In genomic region chrX:39335447-39336235, GRCh38 we compare ENCODE assay signal across 10 cellular contexts.
DNase-seq lines count a peak whose midpoint lies in the region; ATAC-seq, FAIRE-seq and TF ChIP-seq lines count a peak whose summit lies in the region.
"Had no signal": no experiment of that assay in that cellular context is flagged by ENCODE, and none has a peak within 500 bp of the region (broad histone marks: within the 10 kb centered on the region; RNA-seq: fewer than 3 reads in every experiment).

No MANE protein-coding gene starts in this region.

- H3K27ac Mint-ChIP-seq in activated naive CD4-positive, alpha-beta T cell treated with anti-CD3 and anti-CD28 coated beads, Interleukin-2, amount 10 ng/mL, durations not matched to agents 7 days and 5 days, result peak overlapping the region; percentile 86
- no peak overlapping the region for H3K27ac Mint-ChIP-seq in astrocyte (ENCODE audit: unreplicated experiment)

- H3K4me1 Mint-ChIP-seq in activated naive CD4-positive, alpha-beta T cell treated with anti-CD3 and anti-CD28 coated beads, Interleukin-2, amount 10 ng/mL, durations not matched to agents 7 days and 5 days, result peaks cover 42% of the 10 kb centered on the region
- H3K4me1 Mint-ChIP-seq in astrocyte (ENCODE audit: low read depth, unreplicated experiment), result peaks cover 9% of the 10 kb centered on the region

- no peak overlapping the region for H2AFZ ChIP-seq in astrocyte (ENCODE audit: low read depth, low read length)
- H2AFZ ChIP-seq: parathyroid adenoma had no signal

- H3K4me3 ChIP-seq in astrocyte (ENCODE audit: insufficient read depth, low read depth, low read length), result no peak overlapping the region
- no peak overlapping the region for H3K4me3 ChIP-seq in suprapubic skin
- H3K4me3 ChIP-seq in upper lobe of right lung, result no peak overlapping the region

- DNase-seq in activated naive CD4-positive, alpha-beta T cell treated with anti-CD3 and anti-CD28 coated beads, Interleukin-2, amount 10 ng/mL, durations not matched to agents 7 days and 5 days, result no peak
- DNase-seq in activated naive CD4-positive, alpha-beta T cell treated with Interleukin-2 at 50 U/mL for 16 hours, result no peak
- DNase-seq in NCI-H2107 treated with DMSO at 0.1 percent for 48 hours (lab: John Stamatoyannopoulos, UW; ENCODE audit: unreplicated experiment) (peak; percentile 82), astrocyte (ENCODE audit: low read depth) (no peak), suprapubic skin (ENCODE audit: low spot score in 2 of 2) (no peak), occipital lobe (lab: John Stamatoyannopoulos, UW) (no peak), upper lobe of right lung (no peak)
- DNase-seq: Karpas-422 had no signal

- H4K20me1 ChIP-seq in astrocyte (ENCODE audit: insufficient read depth, low read length), result no peaks in the 10 kb centered on the region

- H3K4me1 ChIP-seq in astrocyte (ENCODE audit: insufficient read depth, low read length) (no peaks in the 10 kb centered on the region), suprapubic skin (peaks cover 13% of the 10 kb centered on the region), upper lobe of right lung (no peaks in the 10 kb centered on the region)
- H3K4me1 ChIP-seq: parathyroid adenoma had no signal

- no peak overlapping the region for H3K4me2 ChIP-seq in astrocyte (ENCODE audit: low read length)

- H3K36me3 Mint-ChIP-seq in activated naive CD4-positive, alpha-beta T cell treated with anti-CD3 and anti-CD28 coated beads, Interleukin-2, amount 10 ng/mL, durations not matched to agents 7 days and 5 days, result peaks cover 8% of the 10 kb centered on the region
- no peaks in the 10 kb centered on the region for H3K36me3 Mint-ChIP-seq in astrocyte (ENCODE audit: low read depth, unreplicated experiment)

- TF ChIP-seq CTCF in astrocyte (IDR thresholded peaks at IDR 0.05; ENCODE audit: insufficient read depth, low read depth, low read length) (no peak), suprapubic skin (IDR thresholded peaks at IDR 0.05) (no peak), upper lobe of right lung (IDR thresholded peaks at IDR 0.05) (no peak)

- ATAC-seq in upper lobe of right lung, result no peak
- no peak for ATAC-seq in HG02852 (IDR thresholded peaks at IDR 0.05; ENCODE audit: unreplicated experiment)

- no peaks in the 10 kb centered on the region for H3K79me2 ChIP-seq in astrocyte (ENCODE audit: insufficient read depth, low read length)
- H3K79me2 ChIP-seq: parathyroid adenoma had no signal

- WGBS in suprapubic skin, result 80% methylated on average over 6 of the region's 6 CpGs

- H3K4me3 Mint-ChIP-seq in activated naive CD4-positive, alpha-beta T cell treated with anti-CD3 and anti-CD28 coated beads, Interleukin-2, amount 10 ng/mL, durations not matched to agents 7 days and 5 days, result no peak overlapping the region
- H3K4me3 Mint-ChIP-seq in astrocyte (ENCODE audit: unreplicated experiment), result no peak overlapping the region

- intact Hi-C loops in upper lobe of right lung (cut with DNase I), result no loop called here

- no peak for TF ChIP-seq EP300 in suprapubic skin (IDR thresholded peaks at IDR 0.05)

- no peaks in the 10 kb centered on the region for H3K9me3 ChIP-seq in astrocyte (ENCODE audit: insufficient read depth, low read depth, low read length)
- H3K9me3 ChIP-seq in suprapubic skin, result no peaks in the 10 kb centered on the region
- H3K9me3 ChIP-seq in upper lobe of right lung, result no peaks in the 10 kb centered on the region

- no peak for TF ChIP-seq POLR2A in suprapubic skin (IDR thresholded peaks at IDR 0.05)

- H3K27me3 ChIP-seq in astrocyte (ENCODE audit: insufficient read depth, low read length) (no peaks in the 10 kb centered on the region), suprapubic skin (no peaks in the 10 kb centered on the region), upper lobe of right lung (no peaks in the 10 kb centered on the region)

- H3K27ac ChIP-seq in astrocyte (ENCODE audit: low read depth, low read length) (no peak overlapping the region), suprapubic skin (peak overlapping the region; percentile 64), upper lobe of right lung (no peak overlapping the region)
- H3K27ac ChIP-seq: parathyroid adenoma had no signal

- H3K9ac ChIP-seq in astrocyte (ENCODE audit: low read length), result no peak overlapping the region
- H3K9ac ChIP-seq: parathyroid adenoma had no signal

- no peaks in the 10 kb centered on the region for H3K36me3 ChIP-seq in astrocyte (ENCODE audit: insufficient read depth, low read length)
- no peaks in the 10 kb centered on the region for H3K36me3 ChIP-seq in suprapubic skin
- no peaks in the 10 kb centered on the region for H3K36me3 ChIP-seq in upper lobe of right lung

- H3K9me3 Mint-ChIP-seq in activated naive CD4-positive, alpha-beta T cell treated with anti-CD3 and anti-CD28 coated beads, Interleukin-2, amount 10 ng/mL, durations not matched to agents 7 days and 5 days, result no peaks in the 10 kb centered on the region
- no peaks in the 10 kb centered on the region for H3K9me3 Mint-ChIP-seq in astrocyte (ENCODE audit: unreplicated experiment)

- peak; percentile 29 for FAIRE-seq in astrocyte (lab: Jason Lieb, UNC)

- CTCF ChIA-PET in activated naive CD4-positive, alpha-beta T cell treated with anti-CD3 and anti-CD28 coated beads, Interleukin-2, amount 10 ng/mL, durations not matched to agents 7 days and 5 days (lab: Charles Lee), result interaction anchor here (1.0 to 1.2 kb wide), 3 partner anchors 14 to 97 kb away, joined by 3 read pairs; no protein-coding TSS in a partner anchor

- H3K27me3 Mint-ChIP-seq in activated naive CD4-positive, alpha-beta T cell treated with anti-CD3 and anti-CD28 coated beads, Interleukin-2, amount 10 ng/mL, durations not matched to agents 7 days and 5 days, result no peaks in the 10 kb centered on the region
- peaks cover 23% of the 10 kb centered on the region for H3K27me3 Mint-ChIP-seq in astrocyte (ENCODE audit: low read depth, unreplicated experiment)
